28 cellular contexts compared by ENCODE assay signal in the genomic region with DNA sequence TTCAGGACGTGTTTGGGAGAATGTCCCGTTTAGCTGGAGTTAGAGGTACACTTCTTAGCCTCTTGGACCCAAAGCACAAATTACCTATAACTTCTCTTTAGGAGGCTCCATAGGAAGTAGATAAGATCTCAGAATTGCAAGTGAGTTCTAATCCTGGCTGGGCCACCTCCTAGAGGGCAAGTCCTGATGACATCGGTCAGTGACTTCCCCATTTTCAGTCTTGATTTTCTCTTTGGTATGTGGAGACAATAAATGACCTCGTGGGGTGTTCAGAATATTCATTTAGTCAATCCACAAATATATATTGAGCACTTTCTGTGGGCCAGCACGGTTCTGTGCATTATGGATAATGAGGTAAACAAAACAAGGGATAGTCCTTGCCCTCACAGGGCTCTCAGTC.
"Had no signal": no experiment of that assay in that cellular context is flagged by ENCODE, and none has a peak within 500 bp of the region (broad histone marks: within the 10 kb centered on the region; RNA-seq: fewer than 3 reads in every experiment).

No MANE protein-coding gene starts in this region.

- H3K36me3 ChIP-seq: left ventricle myocardium inferior, pancreas, prostate gland, sigmoid colon, spleen, suprapubic skin, thoracic aorta, tibial artery, upper lobe of right lung had no signal

- H3K36me3 Mint-ChIP-seq: naive thymus-derived CD8-positive, alpha-beta T cell; stimulated activated effector memory CD8-positive, alpha-beta T cell treated with anti-CD3 and anti-CD28 coated beads, Interleukin-12 subunit alpha, Interleukin-12 subunit beta, amount 100 ng/mL, for 72 hours had no signal

- H3K4me3 Mint-ChIP-seq: naive thymus-derived CD8-positive, alpha-beta T cell; nephron; neural crest cell; stimulated activated effector memory CD8-positive, alpha-beta T cell treated with anti-CD3 and anti-CD28 coated beads, Interleukin-12 subunit alpha, Interleukin-12 subunit beta, amount 100 ng/mL, for 72 hours; stimulated activated naive CD8-positive, alpha-beta T cell treated with anti-CD3 and anti-CD28 coated beads, Interleukin-15, Interleukin-2, amounts not matched to agents 100 ng/mL and 50 ng/mL, for 24 hours had no signal

- H3K27ac Mint-ChIP-seq: naive thymus-derived CD8-positive, alpha-beta T cell; nephron; stimulated activated effector memory CD8-positive, alpha-beta T cell treated with anti-CD3 and anti-CD28 coated beads, Interleukin-12 subunit alpha, Interleukin-12 subunit beta, amount 100 ng/mL, for 72 hours; stimulated activated naive CD8-positive, alpha-beta T cell treated with anti-CD3 and anti-CD28 coated beads, Interleukin-15, Interleukin-2, amounts not matched to agents 100 ng/mL and 50 ng/mL, for 24 hours had no signal

- DNase-seq: hippocampal formation; islet precursor cell; left ventricle myocardium inferior; mesendoderm; midbrain; mucosa of descending colon; naive thymus-derived CD8-positive, alpha-beta T cell; nucleus accumbens; pancreas; posterior cingulate gyrus; retina; right cardiac atrium; sigmoid colon; small intestine; spleen; stimulated activated CD4-positive, alpha-beta T cell treated with anti-CD3 and anti-CD28 coated beads, Interleukin-4, amount 100 ng/mL, for 24 hours; stimulated activated naive CD4-positive, alpha-beta T cell; tibial artery; trophoblast cell; upper lobe of right lung had no signal

- H3K9me3 ChIP-seq: left ventricle myocardium inferior, mucosa of descending colon, pancreas, prostate gland, sigmoid colon, spleen, suprapubic skin, thoracic aorta, tibial artery, upper lobe of right lung had no signal

- H3K4me3 ChIP-seq: left ventricle myocardium inferior, lung, mucosa of descending colon, pancreas, prostate gland, sigmoid colon, spleen, suprapubic skin, thoracic aorta, tibial artery, upper lobe of right lung had no signal

- H3K27ac ChIP-seq: left ventricle myocardium inferior, pancreas, prostate gland, sigmoid colon, spleen, suprapubic skin, thoracic aorta, tibial artery, upper lobe of right lung had no signal

- H3K4me1 Mint-ChIP-seq: naive thymus-derived CD8-positive, alpha-beta T cell; nephron; neural crest cell; stimulated activated effector memory CD8-positive, alpha-beta T cell treated with anti-CD3 and anti-CD28 coated beads, Interleukin-12 subunit alpha, Interleukin-12 subunit beta, amount 100 ng/mL, for 72 hours had no signal

- H3K27me3 ChIP-seq: pancreas, sigmoid colon, spleen, suprapubic skin, tibial artery, upper lobe of right lung had no signal

- H3K9me3 Mint-ChIP-seq: naive thymus-derived CD8-positive, alpha-beta T cell; nephron; neural crest cell; stimulated activated naive CD8-positive, alpha-beta T cell treated with anti-CD3 and anti-CD28 coated beads, Interleukin-15, Interleukin-2, amounts not matched to agents 100 ng/mL and 50 ng/mL, for 24 hours had no signal

- H3K4me1 ChIP-seq: left ventricle myocardium inferior, pancreas, prostate gland, sigmoid colon, spleen, suprapubic skin, tibial artery, upper lobe of right lung had no signal
